Comparison of ENCODE assay signal across 9 cellular contexts in genomic region chr4:6658635-6659075, GRCh38. TPM values are rescaled to one million over a fixed set of nuclear protein-coding genes. Genes with fewer than 3 reads are reported as not detected.
A peak's percentile ranks its signal among the peaks of the same experiment; 100 is the strongest.
DNase-seq lines count a peak whose midpoint lies in the region; ATAC-seq and TF ChIP-seq lines count a peak whose summit lies in the region.
"Had no signal": no experiment of that assay in that cellular context is flagged by ENCODE, and none has a peak within 500 bp of the region (broad histone marks: within the 10 kb centered on the region; RNA-seq: fewer than 3 reads in every experiment).

No MANE protein-coding gene starts in this region.

- H3K4me3 ChIP-seq in Panc1 (ENCODE audit: low read depth in 2 of 2, low read length in 2 of 2) (peak overlapping the region; percentile 29 to 42), adipocyte (ENCODE audit: low read length) (peak overlapping the region; percentile 77), iPS-11a (ENCODE audit: low read depth, low read length) (peak overlapping the region; percentile 8)

- H3K4me1 ChIP-seq in Panc1 (ENCODE audit: control insufficient read depth, insufficient read depth, low read length): no peaks in the 10 kb centered on the region; the same call in 1 of the 2 replicates
- H3K4me1 ChIP-seq in adipocyte (ENCODE audit: control insufficient read depth, insufficient read depth, low read length): peaks cover 4% of the 10 kb centered on the region

- peak overlapping the region; percentile 57 for H3K27ac ChIP-seq in Panc1 (ENCODE audit: low read length)

- intact Hi-C loops in Panc1 (cut with micrococcal nuclease; ENCODE audit: unreplicated experiment): no loop called here

- H3K36me3 ChIP-seq in Panc1 (ENCODE audit: control insufficient read depth, insufficient read depth, low read length) (no peaks in the 10 kb centered on the region), adipocyte (ENCODE audit: control insufficient read depth, insufficient read depth, low read length, severe bottlenecking) (no peaks in the 10 kb centered on the region)

- in situ Hi-C loops in Panc1 (cut with HindIII; ENCODE audit: low pct_unique_long_range_greater_than_20kb, low sequenced_read_pairs): no loop called here

- peak overlapping the region; percentile 65 for H3K9ac ChIP-seq in adipocyte (ENCODE audit: low read length)

- H3K27me3 ChIP-seq in Panc1 (ENCODE audit: control insufficient read depth, insufficient read depth, low read length) (no peaks in the 10 kb centered on the region), adipocyte (replicated peaks; ENCODE audit: control insufficient read depth, insufficient read depth, low read length) (no peaks in the 10 kb centered on the region)

- no peak for TF ChIP-seq CTCF in Panc1 (IDR thresholded peaks at IDR 0.05)

- no TSS peak for BruUV-seq in Panc1 (replicated peaks; lab: Mats Ljungman, UMichigan)

- H3K9me3 ChIP-seq in Panc1 (ENCODE audit: control insufficient read depth, insufficient read depth, low read depth, low read length) (no peaks in the 10 kb centered on the region), adipocyte (ENCODE audit: control insufficient read depth, low read length) (no peaks in the 10 kb centered on the region)

- ATAC-seq in Panc1 (peak; percentile 76), GM18520 (IDR thresholded peaks at IDR 0.05; ENCODE audit: unreplicated experiment) (no peak), HG03457 (IDR thresholded peaks at IDR 0.05; ENCODE audit: unreplicated experiment) (no peak)

- POLR2A ChIA-PET in Panc1 (lab: Charles Lee): no interaction called here

- CTCF ChIA-PET in Panc1 (lab: Charles Lee): no interaction called here

- DNase-seq in Panc1 (ENCODE audit: low read depth, low spot score) (no peak), adipocyte (ENCODE audit: low read depth) (peak; percentile 58), germinal center (ENCODE audit: low spot score) (no peak), DMS153 treated with DMSO at 0.1 percent for 48 hours (lab: John Stamatoyannopoulos, UW; ENCODE audit: unreplicated experiment) (no peak)
- DNase-seq in stimulated activated CD4-positive, alpha-beta T cell treated with anti-CD3 and anti-CD28 coated beads, Interleukin-15, amount 100 ng/mL, for 1 hour (ENCODE audit: low read depth in 1 of 2, low spot score in 1 of 2): peak; percentile 33 to 49

RNA-seq across cellular contexts. Expression of gene MRFAP1, which starts 18.2 kb away (rescaled TPM):
- 212 TPM for total RNA-seq in Panc1 (2021; ENCODE audit: unreplicated experiment)
- polyA plus RNA-seq in Panc1 (2012; ENCODE audit: insufficient read length): 386 TPM

RNA-seq across cellular contexts. Expression of gene S100P, which starts 35.0 kb away (rescaled TPM):
- total RNA-seq in Panc1 (2021; ENCODE audit: unreplicated experiment): 2.3 TPM
- 0.88 TPM for polyA plus RNA-seq in Panc1 (2012; ENCODE audit: insufficient read length)
- total RNA-seq: M059J had no signal

RNA-seq across cellular contexts. Expression of gene MRFAP1L1, which starts 51.0 kb away (rescaled TPM):
- total RNA-seq in Panc1 (2021; ENCODE audit: unreplicated experiment): 29.5 TPM
- 25.8 TPM for polyA plus RNA-seq in Panc1 (2012; ENCODE audit: insufficient read length)

RNA-seq across cellular contexts. Expression of gene BLOC1S4, which starts 57.3 kb away (rescaled TPM):
- total RNA-seq in Panc1 (2021; ENCODE audit: unreplicated experiment): 10.7 TPM
- polyA plus RNA-seq in Panc1 (2012; ENCODE audit: insufficient read length): 15.2 TPM

Comparison
In these comparisons a context has a peak if more than half of its experiments do, and no peak if none do; other contexts are left out.
1. DNase-seq: peak in adipocyte (single experiment) and stimulated activated CD4-positive, alpha-beta T cell treated with anti-CD3 and anti-CD28 coated beads, Interleukin-15, amount 100 ng/mL, for 1 hour (2 of 2); none in Panc1 (single experiment), germinal center (single experiment) and DMS153 treated with DMSO at 0.1 percent for 48 hours (single experiment).
2. H3K4me3 ChIP-seq: peak in every context shown above with its lines; median percentile 77 in adipocyte; 36 in Panc1; 8 in iPS-11a.